29 cellular contexts compared by ENCODE assay signal in the genomic region with DNA sequence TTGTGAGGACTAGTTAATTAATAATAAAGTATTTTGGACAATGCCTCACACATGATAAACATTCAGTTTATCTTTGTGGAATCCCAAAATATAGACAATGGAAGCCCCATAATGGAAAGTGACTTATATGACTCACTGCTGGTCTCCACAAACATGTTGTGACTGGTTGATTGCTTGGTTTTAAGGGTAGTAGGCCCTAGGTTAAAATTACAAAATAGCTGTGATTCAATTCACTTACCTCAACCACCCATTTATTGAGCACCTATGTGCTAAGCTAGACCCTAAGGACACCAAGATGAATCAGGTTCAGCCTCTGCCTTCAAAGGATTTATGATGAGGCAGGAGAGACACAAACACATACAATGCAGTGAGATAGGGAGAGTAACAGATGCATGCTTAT. TPM values are rescaled to one million over a fixed set of nuclear protein-coding genes. Genes with fewer than 3 reads are reported as not detected.
"Had no signal": no experiment of that assay in that cellular context is flagged by ENCODE, and none has a peak within 500 bp of the region (broad histone marks: within the 10 kb centered on the region; RNA-seq: fewer than 3 reads in every experiment).

No MANE protein-coding gene starts in this region.

- H3K4me3 ChIP-seq: left ventricle myocardium inferior, lung, mucosa of descending colon, pancreas, prostate gland, skin epidermis, stomach, testis, thyroid gland, transverse colon, upper lobe of right lung had no signal

- FAIRE-seq: islet of Langerhans, pancreas, urothelium cell line had no signal

- H3K36me3 ChIP-seq: left ventricle myocardium inferior, prostate gland, thyroid gland, transverse colon, upper lobe of right lung had no signal

- DNase-seq: hypothalamus; immature natural killer cell; left ventricle myocardium inferior; midbrain; mucosa of descending colon; naive thymus-derived CD4-positive, alpha-beta T cell; nucleus accumbens; pancreas; posterior cingulate gyrus; retina; right cardiac atrium; stimulated activated CD4-positive, alpha-beta T cell treated with anti-CD3 and anti-CD28 coated beads, Interleukin-12 subunit alpha, Interleukin-12 subunit beta, amount 100 ng/mL, for 4 hours; stimulated activated CD4-positive, alpha-beta T cell treated with anti-CD3 and anti-CD28 coated beads, Interleukin-15, amount 100 ng/mL, for 24 hours; stimulated activated CD4-positive, alpha-beta T cell treated with anti-CD3 and anti-CD28 coated beads, Interleukin-2, amount 100 ng/mL, for 24 hours; stimulated activated CD4-positive, alpha-beta T cell treated with anti-CD3 and anti-CD28 coated beads, Interleukin-4, amount 100 ng/mL, for 1 hour; stimulated activated naive B cell treated with anti-CD40 and anti-IgM and Interleukin-4, amounts not matched to agents 10 μg/mL and 1 μg/mL and 100 μg/mL, for 72 hours; stimulated activated naive CD8-positive, alpha-beta T cell treated with anti-CD3 and anti-CD28 coated beads, Interleukin-15, Interleukin-2, amounts not matched to agents 100 U/mL and 50 U/mL, for 24 hours; stomach; testis; thyroid gland; transverse colon; upper lobe of right lung had no signal

- H3K27me3 ChIP-seq: pancreas, stomach, testis, thyroid gland, transverse colon, upper lobe of right lung had no signal

- H3K9me3 ChIP-seq: mucosa of descending colon, pancreas, prostate gland, testis, thyroid gland, upper lobe of right lung had no signal

- ATAC-seq: mucosa of descending colon; naive thymus-derived CD4-positive, alpha-beta T cell; natural killer cell treated with Interleukin-12 subunit alpha and Interleukin-12 subunit beta and Interleukin-15 and Interleukin-18, amount 100 ng/mL, for 72 hours; pancreas; right cardiac atrium; sciatic nerve; stimulated activated naive B cell treated with anti-CD40 and anti-IgM and Interleukin-4, amounts not matched to agents 10 μg/mL and 1 μg/mL and 100 μg/mL, for 72 hours; stimulated activated naive CD8-positive, alpha-beta T cell treated with anti-CD3 and anti-CD28 coated beads, Interleukin-15, Interleukin-2, amounts not matched to agents 100 U/mL and 50 U/mL, for 24 hours; upper lobe of right lung had no signal

- H3K4me1 ChIP-seq: left ventricle myocardium inferior, pancreas, prostate gland, stomach, testis, thyroid gland had no signal

- H3K27ac ChIP-seq: left ventricle myocardium inferior, pancreas, prostate gland, skin epidermis, stomach, testis, thyroid gland, transverse colon, upper lobe of right lung had no signal

RNA-seq across cellular contexts. Expression of gene KANK4, which starts 42.4 kb away (rescaled TPM):
- total RNA-seq: naive thymus-derived CD4-positive, alpha-beta T cell; natural killer cell treated with Interleukin-12 subunit alpha and Interleukin-12 subunit beta and Interleukin-15 and Interleukin-18, amount 100 ng/mL, for 72 hours had no signal
- polyA plus RNA-seq: immature natural killer cell; naive thymus-derived CD4-positive, alpha-beta T cell had no signal
